ENCODE assay signal across 8 cellular contexts in genomic region chr9:4297151-4297794, GRCh38. TPM values are rescaled to one million over a fixed set of nuclear protein-coding genes. Genes with fewer than 3 reads are reported as not detected.
A peak's percentile ranks its signal among the peaks of the same experiment; 100 is the strongest.
DNase-seq lines count a peak whose midpoint lies in the region; ATAC-seq, FAIRE-seq and TF ChIP-seq lines count a peak whose summit lies in the region.

No MANE protein-coding gene starts in this region.

- no peaks in the 10 kb centered on the region for H3K36me3 Mint-ChIP-seq in osteocyte (ENCODE audit: unreplicated experiment)

- DNase-seq in AG20443 (ENCODE audit: low spot score), result peak; percentile 76
- peak; percentile 76 for DNase-seq in RCC 7860 (ENCODE audit: low spot score)
- peak; percentile 75 for DNase-seq in amniotic stem cell (lab: John Stamatoyannopoulos, UW)
- peak; percentile 58 to 74 for DNase-seq in heart right ventricle
- DNase-seq in osteocyte (ENCODE audit: extremely low spot score, unreplicated experiment), result peak; percentile 89
- DNase-seq in BE2C, result no peak

- no peaks in the 10 kb centered on the region for H3K27me3 Mint-ChIP-seq in osteocyte (ENCODE audit: unreplicated experiment)

- H3K27me3 ChIP-seq in heart right ventricle (peaks cover 0 to 27% (median 0%) of the 10 kb centered on the region in 7 donors), BE2C (peaks cover 51% of the 10 kb centered on the region)

- H3K4me1 Mint-ChIP-seq in osteocyte (ENCODE audit: unreplicated experiment), result peaks cover 67% of the 10 kb centered on the region

- no peaks in the 10 kb centered on the region for H3K36me3 ChIP-seq in heart right ventricle
- H3K36me3 ChIP-seq in BE2C, result no peaks in the 10 kb centered on the region

- H3K4me1 ChIP-seq in heart right ventricle (peaks cover 0 to 60% (median 10%) of the 10 kb centered on the region in 9 donors), BE2C (no peaks in the 10 kb centered on the region)

- ATAC-seq in GM18858 (IDR thresholded peaks at IDR 0.05; ENCODE audit: unreplicated experiment) (peak; percentile 26), HG03280 (IDR thresholded peaks at IDR 0.05; ENCODE audit: unreplicated experiment) (peak; percentile 16), heart right ventricle (peak; percentile 24 to 76 (median 57))

- 5 to 7% methylated on average over 20 of the region's 20 CpGs for WGBS in heart right ventricle, 2 donors

- intact Hi-C loops in heart right ventricle (cut with DNase I), result loop anchor here in 2 of 10 donors (5.0 kb wide), 1 partner anchor 60 kb away; no protein-coding TSS in a partner anchor

- peak overlapping the region; percentile 55 to 93 (median 82) for H3K27ac ChIP-seq in heart right ventricle

- no peaks in the 10 kb centered on the region for H3K9me3 Mint-ChIP-seq in osteocyte (ENCODE audit: unreplicated experiment)

- H3K4me3 ChIP-seq in heart right ventricle, result peak overlapping the region; percentile 58 to 79 (median 75)
- no peak overlapping the region for H3K4me3 ChIP-seq in BE2C (ENCODE audit: low read depth, low read length)

- peak in 8 of 9 donors; percentile 8 to 63 (median 44) for TF ChIP-seq CTCF in heart right ventricle (IDR thresholded peaks at IDR 0.05)
- peak; percentile 60 for TF ChIP-seq CTCF in osteocyte (IDR thresholded peaks at IDR 0.05)
- TF ChIP-seq CTCF in BE2C (IDR thresholded peaks at IDR 0.05; ENCODE audit: low read depth, low read length), result no peak

- FAIRE-seq in RCC 7860 (lab: Jason Lieb, UNC), result peak; percentile 84

- peak overlapping the region; percentile 98 for H3K27ac Mint-ChIP-seq in osteocyte (ENCODE audit: unreplicated experiment)

- H3K9me3 ChIP-seq in heart right ventricle (no peaks in the 10 kb centered on the region), BE2C (no peaks in the 10 kb centered on the region)

- H3K4me3 Mint-ChIP-seq in osteocyte (ENCODE audit: unreplicated experiment), result peak overlapping the region; percentile 95

RNA-seq across cellular contexts. Expression of gene GLIS3, which starts 2.6 kb away (rescaled TPM):
- total RNA-seq in heart right ventricle (1 to 10 TPM; 2.3 to 7.5 (median 3.9) TPM), osteocyte (27.1 and 30.5 TPM in 2 replicates)
- 1 to 10 TPM in 1 of 2 donors, under 1 TPM in 1; 0.90 to 1.8 TPM for polyA plus RNA-seq in heart right ventricle
- polyA plus RNA-seq in BE2C (2012; ENCODE audit: insufficient read depth, insufficient read length, low read depth), result not detected
